Comparison of ENCODE assay signal across 1 cellular context in genomic region chr7:111014074-111014473, GRCh38.
TF ChIP-seq lines count a peak whose summit lies in the region.

No MANE protein-coding gene starts in this region.

TF ChIP-seq in HepG2, 621 proteins besides CTCF, POLR2A, EP300 and RAD21 (continued from another document):
- TF ChIP-seq ZBTB43 (CRISPR knock-in tag; conservative IDR thresholded peaks at IDR 0.05), result no peak
TF ChIP-seq in HepG2: peak in this region for 2.
